In genomic region chr12:97082029-97082428, GRCh38 we compare ENCODE assay signal across 3 cellular contexts.
A peak's percentile ranks its signal among the peaks of the same experiment; 100 is the strongest.
TF ChIP-seq lines count a peak whose summit lies in the region.

No MANE protein-coding gene starts in this region.

TF ChIP-seq in A549, 52 proteins besides CTCF, POLR2A, EP300 and RAD21:
- no peak for TF ChIP-seq HDAC2 (IDR thresholded peaks at IDR 0.05)
- TF ChIP-seq ZC3H11A (IDR thresholded peaks at IDR 0.05): no peak
- TF ChIP-seq ZFP36 (IDR thresholded peaks at IDR 0.05; ENCODE audit: borderline replicate concordance, partially characterized antibody): no peak
- peak; percentile 85 for TF ChIP-seq MAFK (IDR thresholded peaks at IDR 0.05; ENCODE audit: partially characterized antibody)
- TF ChIP-seq RNF2 (IDR thresholded peaks at IDR 0.05; ENCODE audit: borderline replicate concordance, low read depth): no peak
- TF ChIP-seq NFE2L2 (conservative IDR thresholded peaks at IDR 0.05; ENCODE audit: low read length): no peak
- TF ChIP-seq MYC (IDR thresholded peaks at IDR 0.05; ENCODE audit: borderline replicate concordance, low read length): no peak

TF ChIP-seq in IMR-90, 13 proteins besides CTCF, POLR2A, EP300 and RAD21:
- TF ChIP-seq MAFK (IDR thresholded peaks at IDR 0.05; ENCODE audit: low read depth, low read length) (peak; percentile 83), RCOR1 (IDR thresholded peaks at IDR 0.05; ENCODE audit: insufficient replicate concordance, low read length) (no peak)

TF ChIP-seq in H1, 55 proteins besides CTCF, POLR2A, EP300 and RAD21:
- no peak for TF ChIP-seq HDAC2 (IDR thresholded peaks at IDR 0.05; ENCODE audit: borderline replicate concordance in 1 of 2, low read depth in 2 of 2, low read length in 2 of 2)
- no peak for TF ChIP-seq NRF1 (IDR thresholded peaks at IDR 0.05; ENCODE audit: low read depth, low read length)
- no peak for TF ChIP-seq KDM1A (IDR thresholded peaks at IDR 0.05; ENCODE audit: borderline replicate concordance, low read length)
- TF ChIP-seq TBP (IDR thresholded peaks at IDR 0.05; ENCODE audit: low read depth, low read length): no peak
- TF ChIP-seq CHD7 (IDR thresholded peaks at IDR 0.05; ENCODE audit: insufficient replicate concordance, low read length): no peak
- TF ChIP-seq MAFK (IDR thresholded peaks at IDR 0.05; ENCODE audit: low read depth, low read length): peak; percentile 29; the same call in 1 of the 2 replicates
- no peak for TF ChIP-seq PHF8 (conservative IDR thresholded peaks at IDR 0.05; ENCODE audit: low read depth, low read length)
- TF ChIP-seq RXRA (IDR thresholded peaks at IDR 0.05; ENCODE audit: insufficient read depth, low read depth, low read length): no peak
